Comparison of ENCODE assay signal across 13 cellular contexts in genomic region chr2:150425121-150425559, GRCh38.
DNase-seq lines count a peak whose midpoint lies in the region; ATAC-seq, FAIRE-seq and TF ChIP-seq lines count a peak whose summit lies in the region.
"Had no signal": no experiment of that assay in that cellular context is flagged by ENCODE, and none has a peak within 500 bp of the region (broad histone marks: within the 10 kb centered on the region; RNA-seq: fewer than 3 reads in every experiment).

No MANE protein-coding gene starts in this region.

- TF ChIP-seq POLR2A in esophagus muscularis mucosa (IDR thresholded peaks at IDR 0.05; ENCODE audit: low read depth), result no peak
- no peak for TF ChIP-seq POLR2A in HepG2 (IDR thresholded peaks at IDR 0.05; ENCODE audit: insufficient read depth in 1 of 2, low read depth in 2 of 2, low read length in 2 of 2)

- no peak overlapping the region for H3K4me3 Mint-ChIP-seq in immature natural killer cell
- no peak overlapping the region for H3K4me3 Mint-ChIP-seq in Caco-2 (ENCODE audit: unreplicated experiment)
- H3K4me3 Mint-ChIP-seq: activated T-cell treated with anti-CD3 and anti-CD28 coated beads, Interleukin-2, amount 50 U/mL, for 24 hours; naive B cell had no signal

- in situ Hi-C loops in HepG2 (cut with HindIII; ENCODE audit: extremely low pct_ligation_motif_present, low pct_unique_long_range_greater_than_20kb), result no loop called here

- H3K36me3 Mint-ChIP-seq in immature natural killer cell (no peaks in the 10 kb centered on the region), Caco-2 (ENCODE audit: insufficient read depth, unreplicated experiment) (no peaks in the 10 kb centered on the region)
- H3K36me3 Mint-ChIP-seq: naive B cell had no signal

- H3K27ac ChIP-seq in esophagus muscularis mucosa (replicated peaks in 1 of 4) (no peak overlapping the region), HepG2 (ENCODE audit: extremely low read length, insufficient read depth, low read length) (no peak overlapping the region)
- H3K27ac ChIP-seq: A549 had no signal

- no peaks in the 10 kb centered on the region for H3K9me3 ChIP-seq in esophagus muscularis mucosa
- H3K9me3 ChIP-seq in HepG2 (ENCODE audit: low read length), result no peaks in the 10 kb centered on the region
- H3K9me3 ChIP-seq in Caco-2, result no peaks in the 10 kb centered on the region
- H3K9me3 ChIP-seq: A549 had no signal

- ATAC-seq in Right ventricle myocardium superior (ENCODE audit: poor library complexity) (peak; percentile 93), HepG2 (peak; percentile 36; the same call in 2 of the 3 replicates), HG03354 (IDR thresholded peaks at IDR 0.05; ENCODE audit: poor library complexity, severe bottlenecking, unreplicated experiment) (no peak)
- ATAC-seq: A549 had no signal

- no peak overlapping the region for H3K4me2 ChIP-seq in HepG2 (ENCODE audit: low read depth, low read length)
- H3K4me2 ChIP-seq: A549 had no signal

- H3K27me3 Mint-ChIP-seq in immature natural killer cell (ENCODE audit: low read depth in 3 of 3), result no peaks in the 10 kb centered on the region
- H3K27me3 Mint-ChIP-seq in Caco-2 (ENCODE audit: insufficient read depth, unreplicated experiment), result no peaks in the 10 kb centered on the region
- H3K27me3 Mint-ChIP-seq: activated T-cell treated with anti-CD3 and anti-CD28 coated beads, Interleukin-2, amount 50 U/mL, for 24 hours had no signal

- DNase-seq in Right ventricle myocardium superior, result peak; percentile 50
- no peak for DNase-seq in cardiac septum (ENCODE audit: low spot score)
- no peak for DNase-seq in esophagus muscularis mucosa (ENCODE audit: extremely low spot score)
- DNase-seq in HepG2 (ENCODE audit: low spot score), result no peak
- no peak for DNase-seq in immature natural killer cell
- DNase-seq in Caco-2, result no peak
- no peak for DNase-seq in DMS79 treated with DMSO at 0.1 percent for 48 hours (lab: John Stamatoyannopoulos, UW)
- DNase-seq: activated T-cell treated with anti-CD3 and anti-CD28 coated beads, Interleukin-2, amount 50 U/mL, for 24 hours; naive B cell; NCI-H187 treated with DMSO at 0.1 percent for 48 hours had no signal

- CTCF ChIA-PET in HepG2 (lab: Yijun Ruan, JAX; ENCODE audit: low intra/inter-chr PET ratio, low total read pairs), result no interaction called here
- CTCF ChIA-PET in Caco-2 (lab: Charles Lee), result no interaction called here

- no peak for TF ChIP-seq RAD21 in HepG2 (CRISPR knock-in tag; IDR thresholded peaks at IDR 0.05)

- H3K27ac Mint-ChIP-seq in immature natural killer cell, result no peak overlapping the region
- H3K27ac Mint-ChIP-seq in Caco-2 (ENCODE audit: unreplicated experiment), result no peak overlapping the region
- H3K27ac Mint-ChIP-seq: activated T-cell treated with anti-CD3 and anti-CD28 coated beads, Interleukin-2, amount 50 U/mL, for 24 hours; naive B cell had no signal

- H3K4me1 ChIP-seq in esophagus muscularis mucosa (peaks cover 0 to under 1% (median 0%) of the 10 kb centered on the region in 4 donors), HepG2 (ENCODE audit: insufficient read depth, low read length) (no peaks in the 10 kb centered on the region), Caco-2 (peaks cover 10% of the 10 kb centered on the region)

- peaks cover 4 to 32% (median 9%) of the 10 kb centered on the region in 6 donors for H3K9me3 Mint-ChIP-seq in immature natural killer cell
- H3K9me3 Mint-ChIP-seq in Caco-2 (ENCODE audit: unreplicated experiment), result no peaks in the 10 kb centered on the region

- BruUV-seq in HepG2 (replicated peaks; lab: Mats Ljungman, UMichigan), result no TSS peak
- no TSS peak for BruUV-seq in Caco-2 (replicated peaks; lab: Mats Ljungman, UMichigan)

- H3K4me1 Mint-ChIP-seq in immature natural killer cell, result no peaks in the 10 kb centered on the region
- H3K4me1 Mint-ChIP-seq in Caco-2 (ENCODE audit: low read depth, unreplicated experiment), result peaks cover 12% of the 10 kb centered on the region
- H3K4me1 Mint-ChIP-seq: naive B cell had no signal

- H3K79me2 ChIP-seq in HepG2 (ENCODE audit: insufficient read depth, low read length), result no peaks in the 10 kb centered on the region

- no peak for FAIRE-seq in HepG2 (lab: Jason Lieb, UNC)
- FAIRE-seq: A549, TTC549 had no signal

- TF ChIP-seq CTCF in esophagus muscularis mucosa (IDR thresholded peaks at IDR 0.05) (peak in 2 of 3 experiments; percentile 23 to 43), HepG2 (CRISPR knock-in tag; IDR thresholded peaks at IDR 0.05) (no peak; the same call in 1 of the 2 replicates), Caco-2 (IDR thresholded peaks at IDR 0.05; ENCODE audit: insufficient read depth in 1 of 2, low read depth in 1 of 2, low read length in 1 of 2, severe bottlenecking in 1 of 2, unreplicated experiment in 1 of 2) (no peak)

- no peaks in the 10 kb centered on the region for H4K20me1 ChIP-seq in HepG2 (ENCODE audit: insufficient read depth, low read length)

- H3K27me3 ChIP-seq in esophagus muscularis mucosa (no peaks in the 10 kb centered on the region), HepG2 (ENCODE audit: control insufficient read depth in 1 of 2, insufficient read depth in 2 of 2, low read length in 2 of 2) (no peaks in the 10 kb centered on the region), Caco-2 (replicated peaks; ENCODE audit: control insufficient read depth, insufficient read depth, low read length) (no peaks in the 10 kb centered on the region)

- POLR2A ChIA-PET in HepG2 (lab: Yijun Ruan, JAX) (no interaction called here), Caco-2 (lab: Charles Lee) (no interaction called here)

- intact Hi-C loops in Right ventricle myocardium superior (cut with DNase I) (no loop called here), cardiac septum (cut with DNase I) (loop anchor here (1.0 to 5.0 kb wide), 3 partner anchors 47 to 187 kb away; no protein-coding TSS in a partner anchor), esophagus muscularis mucosa (cut with DNase I) (loop anchor here (10.0 kb wide), 1 partner anchor 190 kb away; no protein-coding TSS in a partner anchor), HepG2 (cut with micrococcal nuclease; ENCODE audit: unreplicated experiment) (no loop called here), Caco-2 (cut with micrococcal nuclease; ENCODE audit: unreplicated experiment) (no loop called here)

- no peak overlapping the region for H3K9ac ChIP-seq in HepG2 (ENCODE audit: insufficient read depth, low read depth, low read length)

- H3K36me3 ChIP-seq in esophagus muscularis mucosa (no peaks in the 10 kb centered on the region), HepG2 (replicated peaks in 1 of 2; ENCODE audit: control insufficient read depth in 1 of 2, insufficient read depth in 2 of 2, low read length in 2 of 2) (no peaks in the 10 kb centered on the region), Caco-2 (ENCODE audit: control insufficient read depth, insufficient read depth, low read length) (no peaks in the 10 kb centered on the region)

- TF ChIP-seq EP300 in esophagus muscularis mucosa (IDR thresholded peaks at IDR 0.05) (no peak), HepG2 (IDR thresholded peaks at IDR 0.05; ENCODE audit: low read depth in 2 of 2, low read length in 2 of 2) (no peak), HepG2 (CRISPR knock-in tag; IDR thresholded peaks at IDR 0.05; ENCODE audit: borderline replicate concordance) (no peak)

- H2AFZ ChIP-seq in HepG2 (ENCODE audit: low read length), result no peak overlapping the region

- 69% methylated on average over 16 of the region's 16 CpGs for WGBS in esophagus muscularis mucosa
- WGBS in HepG2 (ENCODE audit: low lambda C conversion rate), result 62% methylated on average over 16 of the region's 16 CpGs

- H3K4me3 ChIP-seq in esophagus muscularis mucosa (peak overlapping the region in 1 of 4 donors; percentile 10), HepG2 (replicated peaks in 1 of 3; ENCODE audit: insufficient read depth in 1 of 3, low read depth in 2 of 3, low read length in 3 of 3) (no peak overlapping the region), Caco-2 (ENCODE audit: low read depth, low read length) (no peak overlapping the region)
- H3K4me3 ChIP-seq: A549 had no signal

TF ChIP-seq in HepG2, 621 proteins besides CTCF, POLR2A, EP300 and RAD21:
- TF ChIP-seq STAG1 (CRISPR knock-in tag; IDR thresholded peaks at IDR 0.05), result peak; percentile 8; the same call in 1 of the 2 replicates
- TF ChIP-seq ZFP36L2 (CRISPR knock-in tag; IDR thresholded peaks at IDR 0.05), result no peak

Comparison
In these comparisons a context has a peak if more than half of its experiments do, and no peak if none do; other contexts are left out.
1. intact Hi-C loops: an anchor here in cardiac septum (1.0 to 5.0 kb wide) and esophagus muscularis mucosa (10.0 kb wide); none called in Right ventricle myocardium superior, HepG2 and Caco-2.
2. CTCF ChIP-seq: peak in esophagus muscularis mucosa (2 of 3); none in HepG2 (single experiment) and Caco-2 (0 of 2).